23 cellular contexts compared by ENCODE assay signal in the genomic region with DNA sequence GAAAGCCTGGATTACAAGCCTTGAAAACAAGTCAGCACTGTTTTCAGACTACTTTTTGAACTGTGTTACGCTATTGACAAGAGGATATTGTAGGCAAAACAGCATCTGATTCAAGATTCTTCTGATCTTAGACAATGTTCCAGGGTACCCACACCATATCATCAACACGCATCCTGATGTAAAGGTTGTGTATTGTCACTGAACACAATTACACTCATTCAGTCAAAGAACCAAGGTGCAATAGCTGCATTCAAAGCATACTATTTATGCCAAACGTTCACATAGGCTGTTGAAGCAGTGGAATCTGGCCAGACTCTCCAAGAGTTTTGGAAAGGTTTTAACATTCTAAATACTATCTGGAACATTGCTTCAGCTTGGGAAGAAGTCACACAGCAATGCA.
"Had no signal": no experiment of that assay in that cellular context is flagged by ENCODE, and none has a peak within 500 bp of the region (broad histone marks: within the 10 kb centered on the region; RNA-seq: fewer than 3 reads in every experiment).

No MANE protein-coding gene starts in this region.

- H3K4me1 ChIP-seq: breast epithelium had no signal

- H3K9me3 Mint-ChIP-seq: activated naive CD8-positive, alpha-beta T cell treated with anti-CD3 and anti-CD28 coated beads, Interleukin-2, amount 10 ng/mL, durations not matched to agents 7 days and 5 days; WTC11 had no signal

- DNase-seq: activated CD4-positive, alpha-beta T cell treated with anti-CD3 and anti-CD28 coated beads for 48 hours; activated CD4-positive, alpha-beta T cell treated with anti-CD3 and anti-CD28 coated beads, Interleukin-2, amount 50 U/mL, for 4 hours; activated CD4-positive, CD25-positive, alpha-beta regulatory T cell treated with anti-CD3 and anti-CD28 coated beads, Interleukin-2, amount 50 U/mL, for 72 hours; activated CD8-positive, alpha-beta memory T cell treated with anti-CD3 and anti-CD28 coated beads, Interleukin-2, amount 50 U/mL, for 48 hours; activated CD8-positive, alpha-beta T cell treated with anti-CD3 and anti-CD28 coated beads, Interleukin-2, amount 10 ng/mL, durations not matched to agents 7 days and 5 days; activated naive CD4-positive, alpha-beta T cell treated with anti-CD3 and anti-CD28 coated beads, Interleukin-2, amount 50 U/mL, for 16 hours; activated naive CD8-positive, alpha-beta T cell treated with anti-CD3 and anti-CD28 coated beads, Interleukin-2, amount 10 ng/mL, durations not matched to agents 7 days and 5 days; activated T-cell treated with anti-CD3 and anti-CD28 coated beads, Interleukin-2, amount 50 U/mL, for 1 hour; aorta; caudate nucleus; NCI-H1092 treated with DMSO at 0.1 percent for 48 hours; NCI-H1436; NCI-H187; NCI-H2081; NCI-H510A treated with DMSO at 0.1 percent for 48 hours; NCI-H69; NK-92 treated with Interleukin-12 subunit alpha and Interleukin-12 subunit beta, amount 100 ng/mL, for 24 hours; PC-3; SHP77 treated with DMSO at 0.1 percent for 48 hours; T-helper 17 cell; T-helper 9 cell had no signal

- H3K27ac ChIP-seq: breast epithelium had no signal

- H3K36me3 ChIP-seq: breast epithelium had no signal

- H3K4me3 Mint-ChIP-seq: activated CD8-positive, alpha-beta T cell treated with anti-CD3 and anti-CD28 coated beads, Interleukin-2, amount 10 ng/mL, durations not matched to agents 7 days and 5 days; activated naive CD8-positive, alpha-beta T cell treated with anti-CD3 and anti-CD28 coated beads, Interleukin-2, amount 10 ng/mL, durations not matched to agents 7 days and 5 days; T-helper 17 cell; WTC11 had no signal

- H3K4me1 Mint-ChIP-seq: activated naive CD8-positive, alpha-beta T cell treated with anti-CD3 and anti-CD28 coated beads, Interleukin-2, amount 10 ng/mL, durations not matched to agents 7 days and 5 days had no signal

- H3K27ac Mint-ChIP-seq: activated CD8-positive, alpha-beta T cell treated with anti-CD3 and anti-CD28 coated beads, Interleukin-2, amount 10 ng/mL, durations not matched to agents 7 days and 5 days; activated naive CD8-positive, alpha-beta T cell treated with anti-CD3 and anti-CD28 coated beads, Interleukin-2, amount 10 ng/mL, durations not matched to agents 7 days and 5 days; T-helper 17 cell; WTC11 had no signal

- ATAC-seq: activated CD8-positive, alpha-beta T cell treated with anti-CD3 and anti-CD28 coated beads, Interleukin-2, amount 10 ng/mL, durations not matched to agents 7 days and 5 days; PC-3; T-helper 17 cell; WTC11 had no signal

- H3K4me3 ChIP-seq: breast epithelium had no signal

- H3K9me3 ChIP-seq: breast epithelium had no signal

- H3K36me3 Mint-ChIP-seq: activated naive CD8-positive, alpha-beta T cell treated with anti-CD3 and anti-CD28 coated beads, Interleukin-2, amount 10 ng/mL, durations not matched to agents 7 days and 5 days; WTC11 had no signal

- H3K27me3 ChIP-seq: breast epithelium had no signal
